Comparison of ENCODE assay signal across 14 cellular contexts in genomic region chr16:70254965-70255286, GRCh38. TPM values are rescaled to one million over a fixed set of nuclear protein-coding genes. Genes with fewer than 3 reads are reported as not detected.
A peak's percentile ranks its signal among the peaks of the same experiment; 100 is the strongest.
DNase-seq lines count a peak whose midpoint lies in the region; ATAC-seq, FAIRE-seq and TF ChIP-seq lines count a peak whose summit lies in the region.
"Had no signal": no experiment of that assay in that cellular context is flagged by ENCODE, and none has a peak within 500 bp of the region (broad histone marks: within the 10 kb centered on the region; RNA-seq: fewer than 3 reads in every experiment).

No MANE protein-coding gene starts in this region.

- peak; percentile 58 for DNase-seq in activated CD4-positive, alpha-beta T cell treated with anti-CD3 and anti-CD28 coated beads, Interleukin-2, amount 10 ng/mL, durations not matched to agents 24 days and 14 days
- DNase-seq in activated CD4-positive, alpha-beta T cell treated with anti-CD3 and anti-CD28 coated beads, Interleukin-2, amount 50 U/mL, for 48 hours, result no peak
- DNase-seq in K562 (ENCODE audit: extremely low read depth in 1 of 4, low spot score in 3 of 4) (no peak), SW 1271 (lab: John Stamatoyannopoulos, UW) (no peak)
- DNase-seq: CD4-positive, CD25-positive, alpha-beta regulatory T cell; DMS53; H9 had no signal

- H3K27ac ChIP-seq in HUES64 (ENCODE audit: low read depth, low read length) (peak overlapping the region; percentile 56; the same call in 1 of the 2 replicates), K562 (ENCODE audit: extremely low read depth, low read depth, low read length) (no peak overlapping the region)
- H3K27ac ChIP-seq: BLaER1 treated with 17β-estradiol and CSF1 and Interleukin-3, amounts not matched to agents 10 nM and 100 nM had no signal

- H3K9me3 Mint-ChIP-seq in activated CD4-positive, alpha-beta T cell treated with anti-CD3 and anti-CD28 coated beads, Interleukin-2, amount 10 ng/mL, durations not matched to agents 24 days and 14 days, result no peaks in the 10 kb centered on the region
- H3K9me3 Mint-ChIP-seq: CD4-positive, CD25-positive, alpha-beta regulatory T cell; GM23338; H9 had no signal

- H3K27me3 ChIP-seq in HUES64 (ENCODE audit: insufficient read depth, low read length) (no peaks in the 10 kb centered on the region), K562 (ENCODE audit: control insufficient read depth in 2 of 2, insufficient read depth in 2 of 2, low read length in 2 of 2) (no peaks in the 10 kb centered on the region)
- H3K27me3 ChIP-seq: BLaER1 treated with 17β-estradiol and CSF1 and Interleukin-3, amounts not matched to agents 10 nM and 100 nM had no signal

- peaks cover 66% of the 10 kb centered on the region for H3K36me3 Mint-ChIP-seq in activated CD4-positive, alpha-beta T cell treated with anti-CD3 and anti-CD28 coated beads, Interleukin-2, amount 10 ng/mL, durations not matched to agents 24 days and 14 days (ENCODE audit: low read depth)

- no peak overlapping the region for H3K4me2 ChIP-seq in K562 (ENCODE audit: insufficient read depth, low read length)
- H3K4me2 ChIP-seq: BLaER1 treated with 17β-estradiol and CSF1 and Interleukin-3, amounts not matched to agents 10 nM and 100 nM; GM23338 had no signal

- H3K27me3 Mint-ChIP-seq in activated CD4-positive, alpha-beta T cell treated with anti-CD3 and anti-CD28 coated beads, Interleukin-2, amount 10 ng/mL, durations not matched to agents 24 days and 14 days, result no peaks in the 10 kb centered on the region
- H3K27me3 Mint-ChIP-seq: CD4-positive, CD25-positive, alpha-beta regulatory T cell had no signal

- no peak overlapping the region for H2AFZ ChIP-seq in K562 (ENCODE audit: low read depth, low read length)
- H2AFZ ChIP-seq: GM23338 had no signal

- no peak for FAIRE-seq in K562 (lab: Jason Lieb, UNC)
- FAIRE-seq: GM12878, GM18507 had no signal

- in situ Hi-C loops in K562 (cut with MboI), result no loop called here

- 94% methylated on average over 11 of the region's 12 CpGs for WGBS in HUES64
- WGBS in K562 (ENCODE audit: insufficient coverage, low coverage, missing lambda C conversion rate), result 90% methylated on average over 6 of the region's 12 CpGs

- ATAC-seq in K562, result no peak
- ATAC-seq in GM18907 (IDR thresholded peaks at IDR 0.05; ENCODE audit: unreplicated experiment), result no peak
- ATAC-seq in GM18511 (IDR thresholded peaks at IDR 0.05; ENCODE audit: unreplicated experiment), result no peak
- ATAC-seq: GM12878, GM23338 had no signal

- CTCF ChIA-PET in K562 (lab: Yijun Ruan, JAX; ENCODE audit: low intra/inter-chr PET ratio), result no interaction called here

- intact Hi-C loops in activated CD4-positive, alpha-beta T cell treated with anti-CD3 and anti-CD28 coated beads, Interleukin-2, amount 10 ng/mL, durations not matched to agents 24 days and 14 days (cut with micrococcal nuclease), result loop anchor here (5.0 to 10.0 kb wide), 2 partner anchors 32 to 270 kb away; partner anchors contain the start of genes AARS1, COG4 and SF3B3
- intact Hi-C loops in K562 (cut with micrococcal nuclease), result no loop called here

- H3K36me3 ChIP-seq in HUES64 (ENCODE audit: insufficient read depth, low read length), result peaks cover 81% of the 10 kb centered on the region
- peaks cover 82% of the 10 kb centered on the region for H3K36me3 ChIP-seq in K562 (ENCODE audit: control insufficient read depth, insufficient read depth, low read length)

- H3K4me3 Mint-ChIP-seq in activated CD4-positive, alpha-beta T cell treated with anti-CD3 and anti-CD28 coated beads, Interleukin-2, amount 10 ng/mL, durations not matched to agents 24 days and 14 days, result no peak overlapping the region
- H3K4me3 Mint-ChIP-seq: CD4-positive, CD25-positive, alpha-beta regulatory T cell; GM23338; H9 had no signal

- H3K4me1 Mint-ChIP-seq in activated CD4-positive, alpha-beta T cell treated with anti-CD3 and anti-CD28 coated beads, Interleukin-2, amount 10 ng/mL, durations not matched to agents 24 days and 14 days, result peaks cover 5% of the 10 kb centered on the region

- no peak for TF ChIP-seq POLR2A in K562 (conservative IDR thresholded peaks at IDR 0.05)

- H3K4me1 ChIP-seq in HUES64 (ENCODE audit: insufficient read depth, low read length), result no peaks in the 10 kb centered on the region
- H3K4me1 ChIP-seq in K562 (replicated peaks in 1 of 2; ENCODE audit: control insufficient read depth in 2 of 2, insufficient read depth in 2 of 2, low read length in 2 of 2), result peaks cover 0 to 20% of the 10 kb centered on the region in 2 experiments; a peak in 3 of 5 replicates

- no peak for TF ChIP-seq RAD21 in K562 (CRISPR knock-in tag; conservative IDR thresholded peaks at IDR 0.05 in 1 of 2, IDR thresholded peaks at IDR 0.05 in 1 of 2)

- no TSS peak for BruUV-seq in K562 (replicated peaks; lab: Mats Ljungman, UMichigan)

- peaks cover 33% of the 10 kb centered on the region for H4K20me1 ChIP-seq in K562 (replicated peaks; ENCODE audit: control insufficient read depth, insufficient read depth, low read length)

- TF ChIP-seq CTCF in K562 (IDR thresholded peaks at IDR 0.05 in 2 of 3, conservative IDR thresholded peaks at IDR 0.05 in 1 of 3; ENCODE audit: insufficient read depth in 2 of 3, low read depth in 1 of 3, low read length in 3 of 3), result no peak

- H3K27ac Mint-ChIP-seq in activated CD4-positive, alpha-beta T cell treated with anti-CD3 and anti-CD28 coated beads, Interleukin-2, amount 10 ng/mL, durations not matched to agents 24 days and 14 days, result no peak overlapping the region
- H3K27ac Mint-ChIP-seq: GM23338 had no signal

- H3K9me1 ChIP-seq in K562 (ENCODE audit: control insufficient read depth, insufficient read depth, low read length), result peaks cover 2% of the 10 kb centered on the region

- H3K9ac ChIP-seq in HUES64 (ENCODE audit: low read depth, low read length), result no peak overlapping the region
- H3K9ac ChIP-seq in K562 (ENCODE audit: insufficient read depth in 1 of 2, low read depth in 2 of 2, low read length in 2 of 2), result peak overlapping the region in 1 of 2 experiments; percentile 48; a peak in 1 of 4 replicates

- H3K4me3 ChIP-seq in HUES64 (ENCODE audit: low read length) (no peak overlapping the region), K562 (no peak overlapping the region)
- H3K4me3 ChIP-seq: BLaER1 treated with 17β-estradiol and CSF1 and Interleukin-3, amounts not matched to agents 10 nM and 100 nM; GM12878; GM23338 had no signal

- POLR2A ChIA-PET in K562 (lab: Yijun Ruan, JAX), result interaction anchor here (0.6 to 4.9 kb wide), 5 partner anchors 7 to 397 kb away, joined by 3 to 57 read pairs (median 12); no protein-coding TSS in a partner anchor

- TF ChIP-seq EP300 in K562 (IDR thresholded peaks at IDR 0.05; ENCODE audit: low read length), result no peak

- H3K9me3 ChIP-seq in HUES64 (ENCODE audit: insufficient read depth, low read depth, low read length) (no peaks in the 10 kb centered on the region), K562 (replicated peaks; ENCODE audit: control insufficient read depth, insufficient read depth, low read depth, low read length) (no peaks in the 10 kb centered on the region)
- H3K9me3 ChIP-seq: BLaER1 treated with 17β-estradiol and CSF1 and Interleukin-3, amounts not matched to agents 10 nM and 100 nM had no signal

- peaks cover 17% of the 10 kb centered on the region for H3K79me2 ChIP-seq in K562 (ENCODE audit: control insufficient read depth, insufficient read depth, low read length)

RNA-seq across cellular contexts. Expression of gene EXOSC6, which starts 3.2 kb away (rescaled TPM):
- total RNA-seq in activated CD4-positive, alpha-beta T cell treated with anti-CD3 and anti-CD28 coated beads, Interleukin-2, amount 10 ng/mL, durations not matched to agents 24 days and 14 days, result 38.0 and 39.2 TPM in 2 replicates
- polyA plus RNA-seq in HUES64 (2013, experiment 1 of 2), result 15.3 TPM
- polyA plus RNA-seq in HUES64 (2013, experiment 2 of 2), result 15.3 TPM
- total RNA-seq in K562 (2011; cell fraction: chromatin; rRNA removed; ENCODE audit: low replicate concordance), result 28.6 and 30.6 TPM in 2 replicates
- total RNA-seq in K562 (2011; cell fraction: nucleolus; rRNA removed), result 22.5 and 25.3 TPM in 2 replicates
- total RNA-seq in K562 (2011; cell fraction: nucleoplasm; rRNA removed), result 28.2 and 46.0 TPM in 2 replicates
- total RNA-seq in K562 (2014; rRNA removed) (25.2 and 28.4 TPM in 2 replicates), K562 (2014; rRNA removed; fragmentation: Illumina TruSeq; extraction: Trizol) (17.1 and 18.5 TPM in 2 replicates), K562 (2015; rRNA removed; fragmentation: Illumina TruSeq; extraction: Trizol) (18.4 and 19.5 TPM in 2 replicates), K562 (2021) (27.6 and 29.0 TPM in 2 replicates)
- polyA plus RNA-seq in K562 (2011; rRNA removed) (9.5 and 11.2 TPM in 2 replicates), K562 (2014; fragmentation: Illumina TruSeq; extraction: Trizol) (10.0 and 10.3 TPM in 2 replicates), K562 (2014; fragmentation: Nextera tagmentation; extraction: Ambion mirVana) (10 to 100 TPM in 1 of 2 experiments, 1 to 10 TPM in 1; 9.2 to 11.6 TPM), K562 (2014; rRNA removed) (15.6 and 21.8 TPM in 2 replicates)
- polyA plus RNA-seq in K562 (2011; cell fraction: cytosol; rRNA removed), result 13.2 and 14.7 TPM in 2 replicates
- polyA plus RNA-seq in K562 (2011; cell fraction: nucleus; rRNA removed), result 7.1 and 8.3 TPM in 2 replicates
- 7.8 and 8.0 TPM in 2 replicates for polyA plus RNA-seq in K562 (2012)
- 6.4 and 8.2 TPM in 2 replicates for polyA minus RNA-seq in K562 (2011; rRNA and poly(A)+ RNA removed)
- 10.4 and 13.6 TPM in 2 replicates for polyA minus RNA-seq in K562 (2011; cell fraction: cytosol; rRNA and poly(A)+ RNA removed)
- polyA minus RNA-seq in K562 (2011; cell fraction: nucleus; rRNA and poly(A)+ RNA removed), result 5.3 and 7.2 TPM in 2 replicates

RNA-seq across cellular contexts. Expression of gene AARS1, which starts 34.4 kb away (rescaled TPM):
- total RNA-seq in activated CD4-positive, alpha-beta T cell treated with anti-CD3 and anti-CD28 coated beads, Interleukin-2, amount 10 ng/mL, durations not matched to agents 24 days and 14 days, result 115 and 117 TPM in 2 replicates
- 83.0 TPM for polyA plus RNA-seq in HUES64 (2013, experiment 1 of 2)
- 93.4 TPM for polyA plus RNA-seq in HUES64 (2013, experiment 2 of 2)
- 449 and 606 TPM in 2 replicates for total RNA-seq in K562 (2011; cell fraction: chromatin; rRNA removed; ENCODE audit: low replicate concordance)
- total RNA-seq in K562 (2011; cell fraction: nucleolus; rRNA removed), result 336 and 371 TPM in 2 replicates
- 264 and 340 TPM in 2 replicates for total RNA-seq in K562 (2011; cell fraction: nucleoplasm; rRNA removed)
- 174 and 200 TPM in 2 replicates for total RNA-seq in K562 (2014; rRNA removed)
- 104 and 106 TPM in 2 replicates for total RNA-seq in K562 (2014; rRNA removed; fragmentation: Illumina TruSeq; extraction: Trizol)
- 73.1 and 73.7 TPM in 2 replicates for total RNA-seq in K562 (2015; rRNA removed; fragmentation: Illumina TruSeq; extraction: Trizol)
- 190 and 207 TPM in 2 replicates for total RNA-seq in K562 (2021)
- polyA plus RNA-seq in K562 (2011; rRNA removed), result 235 and 246 TPM in 2 replicates
- polyA plus RNA-seq in K562 (2011; cell fraction: cytosol; rRNA removed), result 173 and 214 TPM in 2 replicates
- polyA plus RNA-seq in K562 (2011; cell fraction: nucleus; rRNA removed), result 258 and 317 TPM in 2 replicates
- polyA plus RNA-seq in K562 (2012), result 179 and 372 TPM in 2 replicates
- 213 and 235 TPM in 2 replicates for polyA plus RNA-seq in K562 (2014; fragmentation: Illumina TruSeq; extraction: Trizol)
- polyA plus RNA-seq in K562 (2014; fragmentation: Nextera tagmentation; extraction: Ambion mirVana), result 100 to 1,000 TPM in 1 of 2 experiments, 10 to 100 TPM in 1; 50.1 to 138 TPM
- polyA plus RNA-seq in K562 (2014; rRNA removed), result 165 and 174 TPM in 2 replicates
- 357 and 399 TPM in 2 replicates for polyA minus RNA-seq in K562 (2011; rRNA and poly(A)+ RNA removed)
- 148 and 160 TPM in 2 replicates for polyA minus RNA-seq in K562 (2011; cell fraction: cytosol; rRNA and poly(A)+ RNA removed)
- 91.4 and 170 TPM in 2 replicates for polyA minus RNA-seq in K562 (2011; cell fraction: nucleus; rRNA and poly(A)+ RNA removed)

RNA-seq across cellular contexts. Expression of gene DDX19B, which starts 44.1 kb away (rescaled TPM):
- 29.4 and 30.4 TPM in 2 replicates for total RNA-seq in activated CD4-positive, alpha-beta T cell treated with anti-CD3 and anti-CD28 coated beads, Interleukin-2, amount 10 ng/mL, durations not matched to agents 24 days and 14 days
- 32.8 TPM for polyA plus RNA-seq in HUES64 (2013, experiment 1 of 2)
- polyA plus RNA-seq in HUES64 (2013, experiment 2 of 2), result 41.5 TPM
- total RNA-seq in K562 (2011; cell fraction: chromatin; rRNA removed; ENCODE audit: low replicate concordance), result 18.9 and 27.1 TPM in 2 replicates
- total RNA-seq in K562 (2011; cell fraction: nucleolus; rRNA removed), result 11.4 and 15.5 TPM in 2 replicates
- 14.7 and 15.8 TPM in 2 replicates for total RNA-seq in K562 (2011; cell fraction: nucleoplasm; rRNA removed)
- 25.8 and 27.2 TPM in 2 replicates for total RNA-seq in K562 (2014; rRNA removed)
- total RNA-seq in K562 (2014; rRNA removed; fragmentation: Illumina TruSeq; extraction: Trizol), result 19.3 and 23.3 TPM in 2 replicates
- total RNA-seq in K562 (2015; rRNA removed; fragmentation: Illumina TruSeq; extraction: Trizol), result 18.5 and 19.6 TPM in 2 replicates
- 19.2 and 20.8 TPM in 2 replicates for total RNA-seq in K562 (2021)
- polyA plus RNA-seq in K562 (2011; rRNA removed), result 18.9 and 32.1 TPM in 2 replicates
- 21.5 and 22.1 TPM in 2 replicates for polyA plus RNA-seq in K562 (2011; cell fraction: cytosol; rRNA removed)
- polyA plus RNA-seq in K562 (2011; cell fraction: nucleus; rRNA removed), result 23.9 and 30.1 TPM in 2 replicates
- 18.9 and 26.8 TPM in 2 replicates for polyA plus RNA-seq in K562 (2012)
- 32.9 and 39.9 TPM in 2 replicates for polyA plus RNA-seq in K562 (2014; fragmentation: Illumina TruSeq; extraction: Trizol)
- 10 to 100 TPM in 1 of 2 experiments, 1 to 10 TPM in 1; 7.0 to 10.6 TPM for polyA plus RNA-seq in K562 (2014; fragmentation: Nextera tagmentation; extraction: Ambion mirVana)
- 11.1 and 23.8 TPM in 2 replicates for polyA plus RNA-seq in K562 (2014; rRNA removed)
- polyA minus RNA-seq in K562 (2011; rRNA and poly(A)+ RNA removed), result 8.4 and 11.6 TPM in 2 replicates
- polyA minus RNA-seq in K562 (2011; cell fraction: cytosol; rRNA and poly(A)+ RNA removed), result 7.3 and 12.2 TPM in 2 replicates
- 3.0 and 6.3 TPM in 2 replicates for polyA minus RNA-seq in K562 (2011; cell fraction: nucleus; rRNA and poly(A)+ RNA removed)
